Comparison of ENCODE assay signal across 8 cellular contexts in the genomic region with DNA sequence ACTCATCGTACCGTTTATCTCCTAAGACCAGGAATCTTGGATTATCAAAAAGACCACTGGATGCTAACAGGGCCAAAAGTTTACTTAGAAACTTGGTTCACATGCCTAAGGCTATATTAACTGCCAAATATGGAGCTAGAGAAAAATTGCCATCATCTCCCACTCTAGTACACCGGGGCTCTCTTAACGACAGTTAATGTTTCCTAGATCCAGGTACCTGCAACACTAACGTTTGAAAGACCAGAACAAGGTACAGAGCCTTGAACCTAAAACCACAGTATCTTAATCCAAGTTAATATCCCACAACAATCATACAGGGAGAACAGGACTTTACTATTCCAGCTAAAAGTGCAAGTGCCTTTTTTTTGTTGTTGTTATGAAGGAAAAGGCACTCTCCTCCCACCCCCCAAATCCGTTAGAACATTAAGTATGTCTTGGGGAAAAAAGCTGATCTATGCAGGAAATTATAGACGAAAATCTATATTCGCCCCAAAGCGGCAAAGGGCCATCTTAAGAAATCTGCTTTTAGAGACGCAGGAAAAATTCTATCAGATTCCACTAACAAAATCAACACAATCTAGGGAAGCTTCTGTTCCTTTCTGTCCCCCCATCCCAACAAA. TPM values are rescaled to one million over a fixed set of nuclear protein-coding genes. Genes with fewer than 3 reads are reported as not detected.
A peak's percentile ranks its signal among the peaks of the same experiment; 100 is the strongest.
DNase-seq lines count a peak whose midpoint lies in the region; ATAC-seq and TF ChIP-seq lines count a peak whose summit lies in the region.

No MANE protein-coding gene starts in this region.

- peak overlapping the region; percentile 89 for H3K4me2 ChIP-seq in mammary epithelial cell (ENCODE audit: insufficient read depth, low read depth, low read length)

- H3K79me2 ChIP-seq in ACC112 (ENCODE audit: control insufficient read depth, insufficient read depth, low read length, unreplicated experiment): peaks cover 62% of the 10 kb centered on the region
- peaks cover 63% of the 10 kb centered on the region for H3K79me2 ChIP-seq in mammary epithelial cell (ENCODE audit: insufficient read depth, low read length)

- dilution Hi-C loops in mammary epithelial cell (cut with HindIII; ENCODE audit: low sequenced_read_pairs): no loop called here

- H3K4me1 ChIP-seq in ACC112 (ENCODE audit: control insufficient read depth, insufficient read depth, low read length, unreplicated experiment) (peaks cover 27% of the 10 kb centered on the region), HUES48 (ENCODE audit: control insufficient read depth, insufficient read depth, low read length) (peaks cover 44% of the 10 kb centered on the region), mammary epithelial cell (ENCODE audit: insufficient read depth, low read length) (peaks cover 15% of the 10 kb centered on the region), mucosa of descending colon (ENCODE audit: low read depth) (peaks cover 28% of the 10 kb centered on the region)

- H2AFZ ChIP-seq in ACC112 (ENCODE audit: low read length, unreplicated experiment) (no peak overlapping the region), mammary epithelial cell (ENCODE audit: low read depth, low read length) (peak overlapping the region; percentile 93)

- DNase-seq in mammary epithelial cell: no peak
- DNase-seq in mucosa of descending colon: no peak
- no peak for DNase-seq in stimulated activated naive CD4-positive, alpha-beta T cell treated with Interleukin-2 at 50 U/mL for 16 hours (lab: John Stamatoyannopoulos, UW)
- DNase-seq in NCI-H146 (lab: John Stamatoyannopoulos, UW): no peak

- H3K4me3 ChIP-seq in ACC112 (ENCODE audit: low read depth, low read length): peak overlapping the region; percentile 91
- peak overlapping the region; percentile 81 for H3K4me3 ChIP-seq in HUES48 (ENCODE audit: low read depth, low read length)
- peak overlapping the region; percentile 92 to 95 (median 94) for H3K4me3 ChIP-seq in mammary epithelial cell (replicated peaks in 1 of 3; ENCODE audit: insufficient read depth in 1 of 3, low read depth in 2 of 3, low read length in 3 of 3)
- H3K4me3 ChIP-seq in mucosa of descending colon: peak overlapping the region; percentile 94

- H3K27ac ChIP-seq in ACC112 (ENCODE audit: low read depth, low read length) (peak overlapping the region; percentile 70; the same call in 1 of the 2 replicates), HUES48 (ENCODE audit: low read depth, low read length) (peak overlapping the region; percentile 97), mammary epithelial cell (ENCODE audit: insufficient read depth, low read depth, low read length) (peak overlapping the region; percentile 91)

- no TSS peak for BruUV-seq in mammary epithelial cell (replicated peaks; lab: Mats Ljungman, UMichigan)

- intact Hi-C loops in mammary epithelial cell (cut with micrococcal nuclease) (loop anchor here (1.0 kb wide), 1 partner anchor 18 kb away; no protein-coding TSS in a partner anchor), mucosa of descending colon (cut with DNase I, micrococcal nuclease) (loop anchor here in 1 of 2 donors (5.0 kb wide), 1 partner anchor 50 kb away; the partner anchor contains the start of gene USO1)

- H3K36me3 ChIP-seq in ACC112 (ENCODE audit: insufficient read depth, low read length) (no peaks in the 10 kb centered on the region), HUES48 (ENCODE audit: control insufficient read depth, insufficient read depth, low read length) (peaks cover 8% of the 10 kb centered on the region; the same call in 1 of the 2 replicates), mammary epithelial cell (ENCODE audit: insufficient read depth, low read length) (no peaks in the 10 kb centered on the region), mucosa of descending colon (ENCODE audit: low read depth) (no peaks in the 10 kb centered on the region)

- in situ Hi-C loops in mammary epithelial cell (cut with MboI; ENCODE audit: low sequenced_read_pairs in 2 of 2): loop anchor here in 1 of 2 donors (10.0 kb wide), 1 partner anchor 53 kb away; the partner anchor contains the start of gene USO1

- TF ChIP-seq CTCF in mammary epithelial cell (conservative IDR thresholded peaks at IDR 0.05 in 1 of 2, IDR thresholded peaks at IDR 0.05 in 1 of 2; ENCODE audit: extremely low read depth in 1 of 2, insufficient read depth in 1 of 2, low read depth in 1 of 2, low read length in 2 of 2): no peak
- no peak for TF ChIP-seq CTCF in mucosa of descending colon (IDR thresholded peaks at IDR 0.05)

- H3K9me3 ChIP-seq in HUES48 (ENCODE audit: control insufficient read depth, insufficient read depth, low read length): no peaks in the 10 kb centered on the region
- H3K9me3 ChIP-seq in mammary epithelial cell (replicated peaks; ENCODE audit: insufficient read depth, low read length): no peaks in the 10 kb centered on the region
- H3K9me3 ChIP-seq in mucosa of descending colon: no peaks in the 10 kb centered on the region

- H3K9ac ChIP-seq in HUES48 (ENCODE audit: low read depth, low read length) (peak overlapping the region; percentile 88), mammary epithelial cell (ENCODE audit: insufficient read depth, low read length) (peak overlapping the region; percentile 95)

- ATAC-seq in mucosa of descending colon (no peak), GM18520 (IDR thresholded peaks at IDR 0.05; ENCODE audit: unreplicated experiment) (no peak), GM18519 (IDR thresholded peaks at IDR 0.05; ENCODE audit: low FRiP score, unreplicated experiment) (no peak)

- peaks cover 3% of the 10 kb centered on the region for H4K20me1 ChIP-seq in mammary epithelial cell (ENCODE audit: insufficient read depth, low read length)

- WGBS in mammary epithelial cell (ENCODE audit: low coverage, missing lambda C conversion rate): 9% methylated on average over 10 of the region's 10 CpGs

- CTCF ChIA-PET in mammary epithelial cell (lab: Charles Lee; ENCODE audit: low non-redundant PET): no interaction called here

- no peaks in the 10 kb centered on the region for H3K27me3 ChIP-seq in ACC112 (ENCODE audit: insufficient read depth, low read length)
- no peaks in the 10 kb centered on the region for H3K27me3 ChIP-seq in HUES48 (ENCODE audit: control insufficient read depth, insufficient read depth, low read length)
- H3K27me3 ChIP-seq in mammary epithelial cell (ENCODE audit: insufficient read depth, low read length): no peaks in the 10 kb centered on the region

RNA-seq across cellular contexts. Expression of gene G3BP2, which starts 1.3 kb away (rescaled TPM):
- total RNA-seq in mammary epithelial cell: 100 to 1,000 TPM; 146 to 192 TPM
- polyA plus RNA-seq in mammary epithelial cell: 79.3 TPM
- polyA minus RNA-seq in mammary epithelial cell: 199 TPM
- 100 to 1,000 TPM; 144 to 149 (median 149) TPM for total RNA-seq in mucosa of descending colon

RNA-seq across cellular contexts. Expression of gene CDKL2, which starts 41.6 kb away (rescaled TPM):
- total RNA-seq in mammary epithelial cell (1 to 10 TPM; 2.9 to 5.2 TPM), mucosa of descending colon (1 to 10 TPM; 1.6 to 3.5 (median 2.3) TPM)
- 1.1 TPM for polyA plus RNA-seq in mammary epithelial cell
- polyA minus RNA-seq in mammary epithelial cell: 1.7 TPM

RNA-seq across cellular contexts. Expression of gene USO1, which starts 52.5 kb away (rescaled TPM):
- 10 to 100 TPM; 72.9 to 80.9 TPM for total RNA-seq in mammary epithelial cell
- polyA plus RNA-seq in mammary epithelial cell: 36.7 TPM
- 40.5 TPM for polyA minus RNA-seq in mammary epithelial cell
- 10 to 100 TPM; 44.3 to 65.8 (median 55.9) TPM for total RNA-seq in mucosa of descending colon
